11 cellular contexts compared by ENCODE assay signal in the genomic region with DNA sequence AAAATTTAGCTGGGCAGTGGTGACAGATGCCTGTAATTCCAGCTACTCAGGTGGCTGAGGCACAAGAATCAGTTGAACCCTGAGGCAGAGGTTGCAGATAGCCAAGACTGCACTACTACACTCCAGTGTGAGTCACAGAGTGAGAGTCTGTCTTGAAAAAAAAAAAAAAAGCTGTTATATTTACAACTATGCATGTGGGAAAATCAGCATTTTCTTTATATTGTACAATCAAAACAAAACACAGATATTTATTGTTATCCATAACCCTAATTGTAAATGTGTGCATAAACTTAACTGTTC. TPM values are rescaled to one million over a fixed set of nuclear protein-coding genes. Genes with fewer than 3 reads are reported as not detected.
DNase-seq lines count a peak whose midpoint lies in the region; ATAC-seq and TF ChIP-seq lines count a peak whose summit lies in the region.
"Had no signal": no experiment of that assay in that cellular context is flagged by ENCODE, and none has a peak within 500 bp of the region (broad histone marks: within the 10 kb centered on the region; RNA-seq: fewer than 3 reads in every experiment).

No MANE protein-coding gene starts in this region.

- H3K27me3 ChIP-seq in Peyer's patch (no peaks in the 10 kb centered on the region), esophagus squamous epithelium (no peaks in the 10 kb centered on the region), lower lobe of right lung (ENCODE audit: low read depth) (no peaks in the 10 kb centered on the region), upper lobe of left lung (no peaks in the 10 kb centered on the region)
- H3K27me3 ChIP-seq: cardiac muscle cell had no signal

- no peak overlapping the region for H3K4me3 Mint-ChIP-seq in nephron progenitor cell
- H3K4me3 Mint-ChIP-seq in effector memory CD8-positive, alpha-beta T cell = no peak overlapping the region

- intact Hi-C loops in esophagus squamous epithelium (cut with DNase I) = no loop called here
- intact Hi-C loops in lower lobe of right lung (cut with DNase I) = no loop called here

- DNase-seq in Peyer's patch = no peak
- no peak for DNase-seq in esophagus squamous epithelium (lab: John Stamatoyannopoulos, UW)
- DNase-seq in lower lobe of right lung = no peak
- DNase-seq in upper lobe of left lung = no peak
- DNase-seq in iPS-NIHi11 (ENCODE audit: low spot score) = no peak
- DNase-seq in nephron progenitor cell = no peak
- DNase-seq in effector memory CD8-positive, alpha-beta T cell = no peak
- DNase-seq: Karpas-422, NCI-H524 had no signal

- H3K36me3 ChIP-seq in Peyer's patch (peaks cover 0 to 6% (median 0%) of the 10 kb centered on the region in 3 donors), esophagus squamous epithelium (peaks cover 0 to 36% (median 16%) of the 10 kb centered on the region in 3 donors), lower lobe of right lung (peaks cover 25% of the 10 kb centered on the region), upper lobe of left lung (peaks cover 0 to 31% (median 2%) of the 10 kb centered on the region in 4 donors)
- H3K36me3 ChIP-seq: cardiac muscle cell had no signal

- TF ChIP-seq EP300 in upper lobe of left lung (IDR thresholded peaks at IDR 0.05) = no peak

- H3K4me3 ChIP-seq in Peyer's patch (no peak overlapping the region), esophagus squamous epithelium (no peak overlapping the region), lower lobe of right lung (no peak overlapping the region), upper lobe of left lung (no peak overlapping the region)
- H3K4me3 ChIP-seq: cardiac muscle cell had no signal

- H3K4me1 ChIP-seq in Peyer's patch (no peaks in the 10 kb centered on the region), esophagus squamous epithelium (peaks cover 19 to 45% (median 25%) of the 10 kb centered on the region in 3 donors), lower lobe of right lung (peaks cover 9% of the 10 kb centered on the region), upper lobe of left lung (peaks cover 0 to 14% (median 7%) of the 10 kb centered on the region in 4 donors)

- peak overlapping the region; percentile 25 to 80 (median 52) for H3K27ac ChIP-seq in Peyer's patch
- H3K27ac ChIP-seq in esophagus squamous epithelium = peak overlapping the region; percentile 78 to 92 (median 88)
- H3K27ac ChIP-seq in lower lobe of right lung = peak overlapping the region; percentile 73
- H3K27ac ChIP-seq in upper lobe of left lung = peak overlapping the region; percentile 68 to 74 (median 72)
- H3K27ac ChIP-seq: cardiac muscle cell had no signal

- no peaks in the 10 kb centered on the region for H3K4me1 Mint-ChIP-seq in nephron progenitor cell
- H3K4me1 Mint-ChIP-seq in effector memory CD8-positive, alpha-beta T cell (ENCODE audit: low read depth in 2 of 2) = peaks cover 2 to 10% of the 10 kb centered on the region in 2 donors

- peak; percentile 30 to 48 for ATAC-seq in lower lobe of right lung
- peak in 1 of 2 donors; percentile 74 for ATAC-seq in upper lobe of left lung (ENCODE audit: low FRiP score in 2 of 2)
- ATAC-seq in GM21423 (IDR thresholded peaks at IDR 0.05; ENCODE audit: unreplicated experiment) = no peak
- ATAC-seq in effector memory CD8-positive, alpha-beta T cell (replicated peaks) = no peak

- TF ChIP-seq POLR2A in Peyer's patch (IDR thresholded peaks at IDR 0.05) (no peak), esophagus squamous epithelium (IDR thresholded peaks at IDR 0.05) (no peak), upper lobe of left lung (IDR thresholded peaks at IDR 0.05) (no peak)

- peaks cover 6% of the 10 kb centered on the region for H3K27me3 Mint-ChIP-seq in nephron progenitor cell (ENCODE audit: low read depth, poor library complexity)
- H3K27me3 Mint-ChIP-seq in effector memory CD8-positive, alpha-beta T cell = peaks cover 0 to 17% of the 10 kb centered on the region in 2 donors

- H3K27ac Mint-ChIP-seq in nephron progenitor cell = no peak overlapping the region
- H3K27ac Mint-ChIP-seq in effector memory CD8-positive, alpha-beta T cell = no peak overlapping the region

- H3K9me3 ChIP-seq in Peyer's patch (no peaks in the 10 kb centered on the region), esophagus squamous epithelium (no peaks in the 10 kb centered on the region), lower lobe of right lung (no peaks in the 10 kb centered on the region), upper lobe of left lung (no peaks in the 10 kb centered on the region)

- H3K36me3 Mint-ChIP-seq in nephron progenitor cell (ENCODE audit: low read depth) = peaks cover 7% of the 10 kb centered on the region
- peaks cover 2% of the 10 kb centered on the region for H3K36me3 Mint-ChIP-seq in effector memory CD8-positive, alpha-beta T cell (ENCODE audit: insufficient read depth)

- peaks cover 6% of the 10 kb centered on the region for H3K9me3 Mint-ChIP-seq in nephron progenitor cell
- H3K9me3 Mint-ChIP-seq in effector memory CD8-positive, alpha-beta T cell = peaks cover 0 to 5% of the 10 kb centered on the region in 2 donors

- TF ChIP-seq CTCF in Peyer's patch (IDR thresholded peaks at IDR 0.05) (no peak), esophagus squamous epithelium (IDR thresholded peaks at IDR 0.05) (no peak), lower lobe of right lung (IDR thresholded peaks at IDR 0.05) (no peak), upper lobe of left lung (IDR thresholded peaks at IDR 0.05) (no peak), nephron progenitor cell (IDR thresholded peaks at IDR 0.05) (no peak)

RNA-seq across cellular contexts. Expression of a gene that starts 12.5 kb away (rescaled TPM):
- total RNA-seq in Peyer's patch (100 to 1,000 TPM in 3 of 4 donors, 10 to 100 TPM in 1; 27.5 to 151 (median 125) TPM), esophagus squamous epithelium (100 to 1,000 TPM in 2 of 4 donors, 10 to 100 TPM in 2; 22.8 to 297 (median 140) TPM), lower lobe of right lung (373 TPM), upper lobe of left lung (100 to 1,000 TPM; 116 to 410 (median 210) TPM)

RNA-seq across cellular contexts. Expression of a gene that starts 19.3 kb away (rescaled TPM):
- total RNA-seq in Peyer's patch (100 to 1,000 TPM in 2 of 4 donors, 10 to 100 TPM in 2; 55.9 to 187 (median 108) TPM), esophagus squamous epithelium (100 to 1,000 TPM in 2 of 4 donors, 10 to 100 TPM in 2; 25.2 to 375 (median 110) TPM), lower lobe of right lung (280 TPM), upper lobe of left lung (100 to 1,000 TPM; 146 to 338 (median 208) TPM)

RNA-seq across cellular contexts. Expression of a gene that starts 29.2 kb away (rescaled TPM):
- total RNA-seq in Peyer's patch = 10 to 100 TPM; 44.6 to 87.7 (median 51.5) TPM
- 10 to 100 TPM; 13.0 to 53.2 (median 25.8) TPM for total RNA-seq in esophagus squamous epithelium
- 80.5 TPM for total RNA-seq in lower lobe of right lung
- 100 to 1,000 TPM in 1 of 6 donors, 10 to 100 TPM in 5; 55.9 to 224 (median 82.7) TPM for total RNA-seq in upper lobe of left lung

RNA-seq across cellular contexts. Expression of a gene that starts 48.9 kb away (rescaled TPM):
- total RNA-seq in Peyer's patch = 10 to 100 TPM in 1 of 4 donors, 1 to 10 TPM in 2, not detected in 1; 3.7 to 64.4 (median 4.3) TPM
- total RNA-seq in esophagus squamous epithelium = 1 to 10 TPM in 1 of 4 donors, under 1 TPM in 1, not detected in 2; 0.53 to 1.3 TPM
- 1.1 TPM for total RNA-seq in lower lobe of right lung
- total RNA-seq in upper lobe of left lung = 1 to 10 TPM in 2 of 6 donors, not detected in 4; 1.8 to 6.9 TPM

RNA-seq across cellular contexts. Expression of a gene that starts 50.4 kb away (rescaled TPM):
- total RNA-seq in Peyer's patch (100 to 1,000 TPM in 1 of 4 donors, 10 to 100 TPM in 3; 35.0 to 120 (median 57.3) TPM), esophagus squamous epithelium (10 to 100 TPM in 2 of 4 donors, 1 to 10 TPM in 2; 4.8 to 12.4 (median 9.5) TPM), lower lobe of right lung (36.8 TPM), upper lobe of left lung (100 to 1,000 TPM in 1 of 6 donors, 10 to 100 TPM in 5; 14.4 to 111 (median 39.0) TPM)

Comparison
In these comparisons a context has a peak if more than half of its experiments do, and no peak if none do; other contexts are left out.
1. ATAC-seq: peak in lower lobe of right lung (2 of 2); none in GM21423 (single experiment) and effector memory CD8-positive, alpha-beta T cell (single experiment).
2. Peak in every context shown above with its lines, with median percentiles within 50 percentile points of each other: H3K27ac ChIP-seq.